15 cellular contexts compared by ENCODE assay signal in the genomic region with DNA sequence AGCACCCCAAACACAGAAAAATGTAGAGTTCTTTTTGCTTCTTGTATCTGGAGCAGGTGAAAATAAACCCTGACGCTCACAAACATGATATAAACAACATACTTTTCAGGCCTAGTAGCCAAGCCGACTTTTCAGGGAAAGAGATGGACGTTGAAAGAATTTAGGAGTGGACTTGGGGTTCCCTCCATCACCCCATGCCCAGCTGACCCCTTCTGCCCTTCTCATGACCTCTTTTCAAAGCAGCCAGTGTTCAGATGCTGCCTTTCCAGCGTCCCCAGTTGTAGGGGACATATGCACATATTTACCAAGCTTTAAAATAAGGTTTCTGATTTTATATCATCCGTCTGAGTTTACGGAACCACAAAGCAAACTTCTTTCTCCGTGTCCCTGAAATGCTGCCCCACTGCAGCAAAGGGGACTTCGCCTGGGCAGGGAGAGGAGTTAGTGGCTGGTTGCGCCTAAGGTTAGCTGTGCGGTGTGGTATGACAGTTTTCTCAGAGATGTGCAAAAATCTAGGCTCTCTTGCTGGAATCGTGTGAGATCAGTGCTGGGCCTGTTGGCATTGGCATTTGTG.
DNase-seq lines count a peak whose midpoint lies in the region; TF ChIP-seq lines count a peak whose summit lies in the region.
"Had no signal": no experiment of that assay in that cellular context is flagged by ENCODE, and none has a peak within 500 bp of the region (broad histone marks: within the 10 kb centered on the region; RNA-seq: fewer than 3 reads in every experiment).

No MANE protein-coding gene starts in this region.

- H3K9me3 ChIP-seq in adipocyte (ENCODE audit: control insufficient read depth, low read length) (no peaks in the 10 kb centered on the region), mesenchymal stem cell (ENCODE audit: control insufficient read depth, low read length) (no peaks in the 10 kb centered on the region), suprapubic skin (no peaks in the 10 kb centered on the region)

- peak overlapping the region in 1 of 2 experiments; percentile 46 for H2BK12ac ChIP-seq in mesenchymal stem cell (ENCODE audit: low read length in 2 of 2)

- TF ChIP-seq CTCF in HFFc6 (IDR thresholded peaks at IDR 0.05), result no peak
- TF ChIP-seq CTCF in suprapubic skin (IDR thresholded peaks at IDR 0.05), result no peak

- H3K14ac ChIP-seq in mesenchymal stem cell (ENCODE audit: low read length in 2 of 2), result no peak overlapping the region

- H3K4me3 ChIP-seq in adipocyte (ENCODE audit: low read length) (peak overlapping the region; percentile 57), mesenchymal stem cell (ENCODE audit: insufficient read depth in 1 of 2, low read depth in 1 of 2, low read length in 2 of 2) (peak overlapping the region in 1 of 2 experiments; percentile 54), suprapubic skin (no peak overlapping the region)

- peak overlapping the region; percentile 73 for H3K9ac ChIP-seq in adipocyte (ENCODE audit: low read length)
- peak overlapping the region; percentile 70 for H3K9ac ChIP-seq in mesenchymal stem cell (ENCODE audit: low read length)

- peak overlapping the region; percentile 27 for H4K8ac ChIP-seq in mesenchymal stem cell (ENCODE audit: low read length)

- WGBS in mesenchymal stem cell, result 84% methylated on average over 11 of the region's 11 CpGs
- 62% methylated on average over 11 of the region's 11 CpGs for WGBS in suprapubic skin

- H2AFZ ChIP-seq in mesenchymal stem cell (ENCODE audit: low read depth, low read length), result no peak overlapping the region

- H3K4me3 Mint-ChIP-seq in HFFc6, result no peak overlapping the region; the same call in 1 of the 2 replicates
- H3K4me3 Mint-ChIP-seq: central memory CD8-positive, alpha-beta T cell; stimulated activated memory B cell treated with anti-CD40 and anti-IgM and Interleukin-4, amounts not matched to agents 10 μg/mL and 1 μg/mL and 100 μg/mL, for 72 hours had no signal

- H3K27me3 ChIP-seq in adipocyte (replicated peaks; ENCODE audit: control insufficient read depth, insufficient read depth, low read length) (no peaks in the 10 kb centered on the region), mesenchymal stem cell (ENCODE audit: control insufficient read depth in 1 of 2, insufficient read depth in 1 of 2, low read length in 2 of 2) (no peaks in the 10 kb centered on the region), suprapubic skin (no peaks in the 10 kb centered on the region)

- no peaks in the 10 kb centered on the region for H3K9me3 Mint-ChIP-seq in HFFc6
- H3K9me3 Mint-ChIP-seq: central memory CD8-positive, alpha-beta T cell; naive thymus-derived CD8-positive, alpha-beta T cell; stimulated activated memory B cell treated with anti-CD40 and anti-IgM and Interleukin-4, amounts not matched to agents 10 μg/mL and 1 μg/mL and 100 μg/mL, for 72 hours had no signal

- peaks cover 7% of the 10 kb centered on the region for H3K36me3 ChIP-seq in adipocyte (ENCODE audit: control insufficient read depth, insufficient read depth, low read length, severe bottlenecking)
- peaks cover 0 to 10% of the 10 kb centered on the region in 2 experiments for H3K36me3 ChIP-seq in mesenchymal stem cell (ENCODE audit: control insufficient read depth in 1 of 2, insufficient read depth in 2 of 2, low read depth in 1 of 2, low read length in 2 of 2)
- no peaks in the 10 kb centered on the region for H3K36me3 ChIP-seq in suprapubic skin

- no peaks in the 10 kb centered on the region for H3K79me1 ChIP-seq in mesenchymal stem cell (replicated peaks; ENCODE audit: low read length, poor library complexity, severe bottlenecking)

- no peak overlapping the region for H2BK15ac ChIP-seq in mesenchymal stem cell (ENCODE audit: low read depth, poor library complexity, severe bottlenecking)

- TF ChIP-seq EP300 in suprapubic skin (IDR thresholded peaks at IDR 0.05), result no peak

- H3K27ac ChIP-seq in mesenchymal stem cell (ENCODE audit: low read length, poor library complexity, severe bottlenecking) (peak overlapping the region; percentile 19), suprapubic skin (peak overlapping the region; percentile 67)

- H3K23ac ChIP-seq in mesenchymal stem cell (ENCODE audit: low read length in 2 of 2), result no peak overlapping the region

- no peak overlapping the region for H3K4ac ChIP-seq in mesenchymal stem cell (ENCODE audit: low read depth in 1 of 2, low read length in 2 of 2)

- DNase-seq in HFFc6, result no peak
- DNase-seq in adipocyte (ENCODE audit: low read depth), result no peak
- no peak for DNase-seq in mesenchymal stem cell
- DNase-seq in suprapubic skin (ENCODE audit: low spot score in 2 of 2), result no peak
- DNase-seq in NCI-H2227 treated with DMSO at 0.1 percent for 48 hours (lab: John Stamatoyannopoulos, UW), result no peak
- no peak for DNase-seq in activated CD4-positive, alpha-beta T cell treated with anti-CD3 and anti-CD28 coated beads for 48 hours
- DNase-seq in SW 1271 (lab: John Stamatoyannopoulos, UW), result no peak
- DNase-seq: activated CD4-positive, CD25-positive, alpha-beta regulatory T cell; Calu3; naive thymus-derived CD8-positive, alpha-beta T cell; NCI-H1436; NCI-H748 treated with DMSO at 0.1 percent for 48 hours; stimulated activated CD4-positive, alpha-beta T cell treated with anti-CD3 and anti-CD28 coated beads, Interleukin-2, amount 100 ng/mL, for 24 hours had no signal

- no peak for TF ChIP-seq POLR2A in suprapubic skin (IDR thresholded peaks at IDR 0.05)

- peak overlapping the region in 1 of 2 experiments; percentile 30 for H3K18ac ChIP-seq in mesenchymal stem cell (ENCODE audit: low read depth in 1 of 2, low read length in 2 of 2)

- H3K4me1 ChIP-seq in adipocyte (ENCODE audit: control insufficient read depth, insufficient read depth, low read length), result peaks cover 67% of the 10 kb centered on the region
- H3K4me1 ChIP-seq in mesenchymal stem cell (ENCODE audit: control insufficient read depth, insufficient read depth, low read depth, low read length), result peaks cover 42% of the 10 kb centered on the region
- H3K4me1 ChIP-seq in suprapubic skin, result peaks cover 74% of the 10 kb centered on the region

- H3K36me3 Mint-ChIP-seq in HFFc6 (ENCODE audit: low read depth), result no peaks in the 10 kb centered on the region; the same call in 1 of the 2 replicates
- H3K36me3 Mint-ChIP-seq: naive thymus-derived CD8-positive, alpha-beta T cell; stimulated activated memory B cell treated with anti-CD40 and anti-IgM and Interleukin-4, amounts not matched to agents 10 μg/mL and 1 μg/mL and 100 μg/mL, for 72 hours had no signal

- no peak overlapping the region for H2BK120ac ChIP-seq in mesenchymal stem cell (ENCODE audit: low read depth, low read length)

- H3K4me2 ChIP-seq in mesenchymal stem cell (ENCODE audit: low read length, poor library complexity, severe bottlenecking), result peak overlapping the region; percentile 1

- peak overlapping the region; percentile 83 for H2AK5ac ChIP-seq in mesenchymal stem cell (ENCODE audit: low read length, severe bottlenecking)

- H3K27ac Mint-ChIP-seq in HFFc6, result peak overlapping the region; percentile 95
- H3K27ac Mint-ChIP-seq: stimulated activated memory B cell treated with anti-CD40 and anti-IgM and Interleukin-4, amounts not matched to agents 10 μg/mL and 1 μg/mL and 100 μg/mL, for 72 hours had no signal

- H3K27me3 Mint-ChIP-seq in HFFc6 (ENCODE audit: insufficient read depth), result no peaks in the 10 kb centered on the region; the same call in none of the 2 replicates
- H3K27me3 Mint-ChIP-seq: stimulated activated memory B cell treated with anti-CD40 and anti-IgM and Interleukin-4, amounts not matched to agents 10 μg/mL and 1 μg/mL and 100 μg/mL, for 72 hours had no signal

- H2BK5ac ChIP-seq in mesenchymal stem cell (ENCODE audit: low read depth, low read length, poor library complexity, severe bottlenecking), result peak overlapping the region; percentile 63

- peak overlapping the region; percentile 19 for H4K91ac ChIP-seq in mesenchymal stem cell (ENCODE audit: low read length)

- peaks cover 63% of the 10 kb centered on the region for H3K4me1 Mint-ChIP-seq in HFFc6 (ENCODE audit: low read depth)
